ENCODE assay signal across 1 cellular context in the genomic region with DNA sequence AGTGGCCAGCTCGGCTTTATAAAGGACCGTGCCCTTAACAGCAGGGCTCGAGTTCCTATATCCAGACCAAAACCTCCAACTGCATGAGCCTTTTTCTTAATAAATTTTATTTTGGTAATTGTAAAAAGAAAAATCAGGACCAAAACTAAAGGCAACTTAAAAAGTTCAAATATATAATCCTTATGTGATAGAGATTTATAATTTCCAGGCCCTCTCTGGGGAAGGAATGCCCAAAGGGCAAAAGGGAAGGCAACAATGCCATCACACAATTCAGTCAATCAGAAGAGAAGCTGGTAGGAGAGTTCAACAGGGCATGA.
TF ChIP-seq lines count a peak whose summit lies in the region.

No MANE protein-coding gene starts in this region.

TF ChIP-seq in K562, 482 proteins besides CTCF, POLR2A, EP300 and RAD21:
- TF ChIP-seq NR2C2 (CRISPR knock-in tag; IDR thresholded peaks at IDR 0.05) (no peak), NR2C2 (tag; IDR thresholded peaks at IDR 0.05) (peak; percentile 9; the same call in 1 of the 2 replicates), PTTG1 (tag; IDR thresholded peaks at IDR 0.05; ENCODE audit: low read depth) (no peak)
